11 cellular contexts compared by ENCODE assay signal in genomic region chr17:48550313-48551205, GRCh38. TPM values are rescaled to one million over a fixed set of nuclear protein-coding genes. Genes with fewer than 3 reads are reported as not detected.
DNase-seq lines count a peak whose midpoint lies in the region; ATAC-seq and TF ChIP-seq lines count a peak whose summit lies in the region.
"Had no signal": no experiment of that assay in that cellular context is flagged by ENCODE, and none has a peak within 500 bp of the region (broad histone marks: within the 10 kb centered on the region; RNA-seq: fewer than 3 reads in every experiment).

No MANE protein-coding gene starts in this region.

- no peaks in the 10 kb centered on the region for H3K9me3 Mint-ChIP-seq in activated T-cell treated with anti-CD3 and anti-CD28 coated beads, Interleukin-2, amount 50 U/mL, for 4 hours
- H3K9me3 Mint-ChIP-seq in T-cell = no peaks in the 10 kb centered on the region

- no peak overlapping the region for H3K27ac Mint-ChIP-seq in T-cell

- no peaks in the 10 kb centered on the region for H3K36me3 Mint-ChIP-seq in activated T-cell treated with anti-CD3 and anti-CD28 coated beads, Interleukin-2, amount 50 U/mL, for 4 hours (ENCODE audit: insufficient read depth)
- peaks cover 2% of the 10 kb centered on the region for H3K36me3 Mint-ChIP-seq in T-cell

- peaks cover 32% of the 10 kb centered on the region for H3K4me1 Mint-ChIP-seq in activated T-cell treated with anti-CD3 and anti-CD28 coated beads, Interleukin-2, amount 50 U/mL, for 4 hours (ENCODE audit: low read depth)
- H3K4me1 Mint-ChIP-seq in T-cell = peaks cover 29 to 41% (median 37%) of the 10 kb centered on the region in 3 donors

- no peaks in the 10 kb centered on the region for H3K27me3 ChIP-seq in esophagus (ENCODE audit: control insufficient read depth in 1 of 2, insufficient read depth in 2 of 2, low read length in 2 of 2)
- peaks cover 4% of the 10 kb centered on the region for H3K27me3 ChIP-seq in muscle layer of duodenum (ENCODE audit: low read depth, low read length)

- no peak for ATAC-seq in activated T-cell treated with anti-CD3 and anti-CD28 coated beads, Interleukin-2, amount 50 U/mL, for 4 hours
- no peak for ATAC-seq in T-cell (replicated peaks in 1 of 4)
- ATAC-seq: gastrocnemius medialis had no signal

- WGBS in esophagus, 2 donors = 52 to 53% methylated on average over 73 to 81 of the region's 81 CpGs

- intact Hi-C loops in posterior vena cava (cut with DNase I) = no loop called here

- no peaks in the 10 kb centered on the region for H3K9me3 ChIP-seq in esophagus (ENCODE audit: control insufficient read depth in 2 of 2, insufficient read depth in 1 of 2, low read depth in 1 of 2, low read length in 1 of 2)
- no peaks in the 10 kb centered on the region for H3K9me3 ChIP-seq in muscle layer of duodenum (ENCODE audit: control insufficient read depth in 1 of 2, low read length in 2 of 2)
- H3K9me3 ChIP-seq: gastrocnemius medialis had no signal

- peak overlapping the region; percentile 41 for H3K4me3 ChIP-seq in AG04449 (ENCODE audit: low read depth, low read length)
- peak overlapping the region; percentile 1 to 22 for H3K4me3 ChIP-seq in esophagus (ENCODE audit: low read depth in 1 of 2, low read length in 2 of 2)
- H3K4me3 ChIP-seq in muscle layer of duodenum (ENCODE audit: low read depth in 1 of 2, low read length in 2 of 2) = peak overlapping the region in 1 of 2 donors; percentile 47
- H3K4me3 ChIP-seq: gastrocnemius medialis had no signal

- H3K4me1 ChIP-seq in esophagus (ENCODE audit: control insufficient read depth in 2 of 2, insufficient read depth in 2 of 2, low read length in 1 of 2) (peaks cover 0 to 3% of the 10 kb centered on the region in 2 donors), muscle layer of duodenum (ENCODE audit: control insufficient read depth in 1 of 2, insufficient read depth in 2 of 2, low read length in 2 of 2) (peaks cover 11 to 58% of the 10 kb centered on the region in 2 donors)

- peaks cover 0 to 6% of the 10 kb centered on the region in 2 donors for H3K36me3 ChIP-seq in esophagus (ENCODE audit: control insufficient read depth in 2 of 2, insufficient read depth in 2 of 2, low read length in 1 of 2)
- H3K36me3 ChIP-seq in muscle layer of duodenum (ENCODE audit: control insufficient read depth in 1 of 2, insufficient read depth in 2 of 2, low read length in 2 of 2) = no peaks in the 10 kb centered on the region
- H3K36me3 ChIP-seq: gastrocnemius medialis had no signal

- DNase-seq in AG04449 (ENCODE audit: low read depth, low spot score) = no peak
- peak; percentile 73 for DNase-seq in NCI-H2227 (lab: John Stamatoyannopoulos, UW; ENCODE audit: unreplicated experiment)
- no peak for DNase-seq in activated T-cell treated with anti-CD3 and anti-CD28 coated beads, Interleukin-2, amount 50 U/mL, for 4 hours
- DNase-seq in posterior vena cava (ENCODE audit: low spot score) = no peak
- no peak for DNase-seq in SW480 (ENCODE audit: low spot score)
- no peak for DNase-seq in T-cell
- DNase-seq: gastrocnemius medialis had no signal

- H3K27me3 Mint-ChIP-seq in activated T-cell treated with anti-CD3 and anti-CD28 coated beads, Interleukin-2, amount 50 U/mL, for 4 hours (ENCODE audit: low read depth) = peaks cover 12% of the 10 kb centered on the region
- H3K27me3 Mint-ChIP-seq in T-cell = peaks cover 4 to 12% of the 10 kb centered on the region in 2 donors

- CTCF ChIA-PET in AG04449 (lab: Yijun Ruan, JAX) = interaction anchor here (0.9 to 2.2 kb wide), 6 partner anchors 10 to 58 kb away, joined by 3 to 9 read pairs (median 4); partner anchors contain the start of gene HOXB5
- CTCF ChIA-PET in T-cell (lab: Charles Lee) = interaction anchor here in 1 of 2 donors (0.6 kb wide), 1 partner anchor 187 kb away, joined by 3 read pairs; no protein-coding TSS in a partner anchor

- peak; percentile 41 for TF ChIP-seq CTCF in AG04449 (IDR thresholded peaks at IDR 0.05; ENCODE audit: insufficient read depth, low read length, missing control alignments)

- POLR2A ChIA-PET in AG04449 (lab: Yijun Ruan, JAX) (interaction anchor here (0.7 to 1.4 kb wide), 6 partner anchors 9 to 58 kb away, joined by 3 to 5 read pairs (median 3); partner anchors contain the start of gene HOXB5), T-cell (lab: Charles Lee) (no interaction called here)

- H3K4me3 Mint-ChIP-seq in activated T-cell treated with anti-CD3 and anti-CD28 coated beads, Interleukin-2, amount 50 U/mL, for 4 hours = no peak overlapping the region
- no peak overlapping the region for H3K4me3 Mint-ChIP-seq in T-cell

- H3K27ac ChIP-seq in esophagus (ENCODE audit: low read depth in 2 of 2, low read length in 1 of 2) (peak overlapping the region; percentile 55 to 64), muscle layer of duodenum (ENCODE audit: low read length) (peak overlapping the region; percentile 87)
- H3K27ac ChIP-seq: gastrocnemius medialis had no signal

RNA-seq across cellular contexts. Expression of gene HOXB2, which starts 5.7 kb away (rescaled TPM):
- 10 to 100 TPM; 11.3 to 18.9 TPM for polyA plus RNA-seq in esophagus
- total RNA-seq in activated T-cell treated with anti-CD3 and anti-CD28 coated beads, Interleukin-2, amount 50 U/mL, for 4 hours = 10 to 100 TPM; 12.9 to 21.3 (median 12.9) TPM
- total RNA-seq in posterior vena cava (10 to 100 TPM; 18.9 to 22.3 TPM), T-cell (10 to 100 TPM; 12.1 to 37.3 (median 25.6) TPM)

RNA-seq across cellular contexts. Expression of gene HOXB1, which starts 19.7 kb away (rescaled TPM):
- 1 to 10 TPM in 1 of 2 donors, under 1 TPM in 1; 0.29 to 1.0 TPM for polyA plus RNA-seq in esophagus
- total RNA-seq in activated T-cell treated with anti-CD3 and anti-CD28 coated beads, Interleukin-2, amount 50 U/mL, for 4 hours = not detected
- total RNA-seq in posterior vena cava (not detected), T-cell (not detected)
- total RNA-seq: gastrocnemius medialis, lung microvascular endothelial cell had no signal
- polyA plus RNA-seq: BJ had no signal

RNA-seq across cellular contexts. Expression of gene HOXB4, which starts 27.6 kb away (rescaled TPM):
- polyA plus RNA-seq in esophagus = 1 to 10 TPM; 1.8 to 4.2 TPM
- total RNA-seq in activated T-cell treated with anti-CD3 and anti-CD28 coated beads, Interleukin-2, amount 50 U/mL, for 4 hours = 1 to 10 TPM in 2 of 3 donors, under 1 TPM in 1; 0.94 to 1.6 (median 1.4) TPM
- total RNA-seq in posterior vena cava (1 to 10 TPM; 5.0 to 6.9 TPM), T-cell (1 to 10 TPM; 1.4 to 3.7 (median 1.5) TPM)
- polyA plus RNA-seq: BJ had no signal

RNA-seq across cellular contexts. Expression of gene HOXB3, which starts 39.5 kb away (rescaled TPM):
- polyA plus RNA-seq in esophagus = 10 to 100 TPM in 1 of 2 donors, 1 to 10 TPM in 1; 6.3 to 12.7 TPM
- total RNA-seq in activated T-cell treated with anti-CD3 and anti-CD28 coated beads, Interleukin-2, amount 50 U/mL, for 4 hours = 1 to 10 TPM in 1 of 3 donors, under 1 TPM in 2; 0.50 to 1.0 (median 0.81) TPM
- total RNA-seq in posterior vena cava (10 to 100 TPM; 16.0 to 23.6 TPM), T-cell (1 to 10 TPM; 3.5 to 7.7 (median 4.2) TPM)
- polyA plus RNA-seq: BJ had no signal

RNA-seq across cellular contexts. Expression of gene HOXB5, which starts 43.0 kb away (rescaled TPM):
- under 1 TPM; 0.09 to 0.10 TPM for polyA plus RNA-seq in esophagus
- under 1 TPM in 1 of 3 donors, not detected in 2; 0.08 TPM for total RNA-seq in activated T-cell treated with anti-CD3 and anti-CD28 coated beads, Interleukin-2, amount 50 U/mL, for 4 hours
- total RNA-seq in posterior vena cava (1 to 10 TPM; 1.1 to 2.8 TPM), T-cell (not detected)
- total RNA-seq: gastrocnemius medialis, lung microvascular endothelial cell had no signal
- polyA plus RNA-seq: BJ had no signal
